11 cellular contexts compared by ENCODE assay signal in genomic region chr6:42131531-42131930, GRCh38. TPM values are rescaled to one million over a fixed set of nuclear protein-coding genes. Genes with fewer than 3 reads are reported as not detected.
A peak's percentile ranks its signal among the peaks of the same experiment; 100 is the strongest.
DNase-seq lines count a peak whose midpoint lies in the region; ATAC-seq lines count a peak whose summit lies in the region.
"Had no signal": no experiment of that assay in that cellular context is flagged by ENCODE, and none has a peak within 500 bp of the region (broad histone marks: within the 10 kb centered on the region; RNA-seq: fewer than 3 reads in every experiment).

No MANE protein-coding gene starts in this region.

- CTCF ChIA-PET in activated CD8-positive, alpha-beta memory T cell treated with anti-CD3 and anti-CD28 coated beads, Interleukin-2, amount 10 ng/mL, durations not matched to agents 7 days and 5 days (lab: Charles Lee): no interaction called here

- H3K27me3 Mint-ChIP-seq in central memory CD8-positive, alpha-beta T cell: peaks cover 18% of the 10 kb centered on the region
- no peaks in the 10 kb centered on the region for H3K27me3 Mint-ChIP-seq in activated CD8-positive, alpha-beta memory T cell treated with anti-CD3 and anti-CD28 coated beads, Interleukin-2, amount 10 ng/mL, durations not matched to agents 7 days and 5 days

- no peaks in the 10 kb centered on the region for H3K9me3 Mint-ChIP-seq in central memory CD8-positive, alpha-beta T cell
- H3K9me3 Mint-ChIP-seq in activated CD8-positive, alpha-beta memory T cell treated with anti-CD3 and anti-CD28 coated beads, Interleukin-2, amount 10 ng/mL, durations not matched to agents 7 days and 5 days (ENCODE audit: low read depth): no peaks in the 10 kb centered on the region

- DNase-seq in COLO829 (ENCODE audit: low spot score) (peak; percentile 75), MG63 (peak; percentile 64), NCI-H2227 (lab: John Stamatoyannopoulos, UW; ENCODE audit: unreplicated experiment) (no peak)
- no peak for DNase-seq in central memory CD8-positive, alpha-beta T cell (ENCODE audit: low spot score in 2 of 2)
- DNase-seq in activated CD8-positive, alpha-beta memory T cell treated with anti-CD3 and anti-CD28 coated beads, Interleukin-2, amount 10 ng/mL, durations not matched to agents 7 days and 5 days: no peak
- DNase-seq: SHP77, thyroid gland had no signal

- H3K36me3 Mint-ChIP-seq in central memory CD8-positive, alpha-beta T cell (ENCODE audit: insufficient read depth): no peaks in the 10 kb centered on the region
- H3K36me3 Mint-ChIP-seq in activated CD8-positive, alpha-beta memory T cell treated with anti-CD3 and anti-CD28 coated beads, Interleukin-2, amount 10 ng/mL, durations not matched to agents 7 days and 5 days: no peaks in the 10 kb centered on the region

- no peak overlapping the region for H3K4me3 ChIP-seq in MG63
- no peak overlapping the region for H3K4me3 ChIP-seq in mesodermal cell (ENCODE audit: extremely low read depth, insufficient read depth, low read length, poor library complexity, severe bottlenecking)
- H3K4me3 ChIP-seq: thyroid gland had no signal

- peak overlapping the region; percentile 72 for H3K27ac ChIP-seq in mesodermal cell (ENCODE audit: low read depth, low read length, severe bottlenecking)
- H3K27ac ChIP-seq: thyroid gland had no signal

- no peaks in the 10 kb centered on the region for H3K36me3 ChIP-seq in MG63
- no peaks in the 10 kb centered on the region for H3K36me3 ChIP-seq in mesodermal cell (ENCODE audit: control insufficient read depth, insufficient read depth, low read length)

- H3K9me3 ChIP-seq in MG63 (no peaks in the 10 kb centered on the region), mesodermal cell (ENCODE audit: control insufficient read depth, low read length) (peaks cover 6% of the 10 kb centered on the region)
- H3K9me3 ChIP-seq: thyroid gland had no signal

- peaks cover 22% of the 10 kb centered on the region for H3K4me1 ChIP-seq in mesodermal cell (ENCODE audit: control insufficient read depth, insufficient read depth, low read length, poor library complexity, severe bottlenecking)

- no peaks in the 10 kb centered on the region for H3K27me3 ChIP-seq in MG63
- H3K27me3 ChIP-seq: thyroid gland had no signal

- H3K4me3 Mint-ChIP-seq in central memory CD8-positive, alpha-beta T cell: no peak overlapping the region
- H3K4me3 Mint-ChIP-seq in activated CD8-positive, alpha-beta memory T cell treated with anti-CD3 and anti-CD28 coated beads, Interleukin-2, amount 10 ng/mL, durations not matched to agents 7 days and 5 days: no peak overlapping the region

- 86 to 91% methylated on average over 8 to 11 of the region's 11 CpGs for WGBS in mesodermal cell (ENCODE audit: insufficient coverage in 2 of 2), 2 experiments

- H3K27ac Mint-ChIP-seq in central memory CD8-positive, alpha-beta T cell (ENCODE audit: low read depth): peak overlapping the region; percentile 51
- no peak overlapping the region for H3K27ac Mint-ChIP-seq in activated CD8-positive, alpha-beta memory T cell treated with anti-CD3 and anti-CD28 coated beads, Interleukin-2, amount 10 ng/mL, durations not matched to agents 7 days and 5 days

- H3K4me1 Mint-ChIP-seq in central memory CD8-positive, alpha-beta T cell: peaks cover 2% of the 10 kb centered on the region
- no peaks in the 10 kb centered on the region for H3K4me1 Mint-ChIP-seq in activated CD8-positive, alpha-beta memory T cell treated with anti-CD3 and anti-CD28 coated beads, Interleukin-2, amount 10 ng/mL, durations not matched to agents 7 days and 5 days

- ATAC-seq in central memory CD8-positive, alpha-beta T cell (replicated peaks; ENCODE audit: extremely low read depth, poor library complexity, severe bottlenecking): no peak
- ATAC-seq in activated CD8-positive, alpha-beta memory T cell treated with anti-CD3 and anti-CD28 coated beads, Interleukin-2, amount 10 ng/mL, durations not matched to agents 7 days and 5 days: no peak
- no peak for ATAC-seq in GM18858 (IDR thresholded peaks at IDR 0.05; ENCODE audit: unreplicated experiment)
- no peak for ATAC-seq in GM18870 (IDR thresholded peaks at IDR 0.05; ENCODE audit: unreplicated experiment)

RNA-seq across cellular contexts. Expression of gene C6orf132, which starts 10.9 kb away (rescaled TPM):
- 0.07 and 0.17 TPM in 2 replicates for total RNA-seq in MG63 (2014; rRNA removed; shearing (Covaris generic); ENCODE audit: low replicate concordance)
- 0.66 TPM for polyA plus RNA-seq in mesodermal cell (2013, experiment 1 of 2)
- 1.0 TPM for polyA plus RNA-seq in mesodermal cell (2013, experiment 2 of 2)
- under 1 TPM; 0.16 to 0.18 TPM for total RNA-seq in activated CD8-positive, alpha-beta memory T cell treated with anti-CD3 and anti-CD28 coated beads, Interleukin-2, amount 10 ng/mL, durations not matched to agents 7 days and 5 days

RNA-seq across cellular contexts. Expression of gene GUCA1A, which starts 41.6 kb away (rescaled TPM):
- not detected in 2 replicates for total RNA-seq in MG63 (2014; rRNA removed; shearing (Covaris generic); ENCODE audit: low replicate concordance)
- polyA plus RNA-seq in mesodermal cell (2013, experiment 1 of 2): 1.4 TPM
- 0.91 TPM for polyA plus RNA-seq in mesodermal cell (2013, experiment 2 of 2)
- total RNA-seq in activated CD8-positive, alpha-beta memory T cell treated with anti-CD3 and anti-CD28 coated beads, Interleukin-2, amount 10 ng/mL, durations not matched to agents 7 days and 5 days: not detected
- total RNA-seq: lower leg skin, thyroid gland had no signal

Comparison
In these comparisons a context has a peak if more than half of its experiments do, and no peak if none do; other contexts are left out.
1. DNase-seq: peak in COLO829 (single experiment) and MG63 (single experiment); none in central memory CD8-positive, alpha-beta T cell (0 of 2), activated CD8-positive, alpha-beta memory T cell treated with anti-CD3 and anti-CD28 coated beads, Interleukin-2, amount 10 ng/mL, durations not matched to agents 7 days and 5 days (single experiment) and NCI-H2227 (single experiment).